17 cellular contexts compared by ENCODE assay signal in the genomic region with DNA sequence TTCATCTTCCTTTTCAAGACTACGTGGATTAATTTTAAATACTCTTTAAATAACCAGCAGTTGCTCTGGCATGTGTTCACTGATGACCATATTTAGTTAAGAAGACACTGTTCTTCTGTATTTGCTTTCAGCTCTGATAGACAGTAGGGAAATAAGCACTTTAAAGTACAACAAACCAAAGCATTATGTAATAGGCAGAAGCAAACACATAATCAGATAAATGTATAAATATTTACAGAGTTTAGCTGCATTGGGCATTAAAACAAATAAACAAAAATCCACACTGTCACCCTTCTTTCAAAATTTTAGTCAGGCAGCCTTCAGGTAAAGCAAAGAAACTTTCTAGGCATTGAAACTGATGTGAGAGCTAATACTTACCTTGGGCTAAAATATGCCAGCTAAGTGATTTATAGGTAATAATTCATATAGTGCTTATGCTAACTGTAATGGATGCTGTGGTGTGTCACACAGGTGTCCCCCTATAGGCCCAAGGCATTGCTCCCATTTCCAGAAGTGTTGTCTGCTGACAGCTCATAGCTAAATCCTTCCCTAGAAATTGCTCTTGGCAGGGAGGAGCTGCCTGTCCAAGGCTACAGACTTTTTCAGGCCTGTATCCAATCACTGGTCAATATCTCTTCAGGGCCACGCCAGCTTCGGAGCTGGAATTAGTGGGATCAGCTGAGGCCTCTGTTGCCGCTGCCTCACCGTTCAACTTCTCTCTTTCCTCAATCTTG.
DNase-seq lines count a peak whose midpoint lies in the region; ATAC-seq, FAIRE-seq and TF ChIP-seq lines count a peak whose summit lies in the region.
"Had no signal": no experiment of that assay in that cellular context is flagged by ENCODE, and none has a peak within 500 bp of the region (broad histone marks: within the 10 kb centered on the region; RNA-seq: fewer than 3 reads in every experiment).

No MANE protein-coding gene starts in this region.

- H4K5ac ChIP-seq in H9 (ENCODE audit: insufficient read length, low read depth, low read length) = no peak overlapping the region

- H3K14ac ChIP-seq in H9 (ENCODE audit: insufficient read depth, low read length) = no peak overlapping the region
- H3K14ac ChIP-seq in mesenchymal stem cell (ENCODE audit: low read length in 2 of 2) = no peak overlapping the region

- H3K9me1 ChIP-seq in K562 (ENCODE audit: control insufficient read depth, insufficient read depth, low read length) = no peaks in the 10 kb centered on the region

- no peak for TF ChIP-seq EP300 in K562 (IDR thresholded peaks at IDR 0.05; ENCODE audit: low read length)

- H3K9me3 ChIP-seq in H9 (ENCODE audit: control insufficient read depth, low read depth, low read length) (no peaks in the 10 kb centered on the region), K562 (replicated peaks; ENCODE audit: control insufficient read depth, insufficient read depth, low read depth, low read length) (no peaks in the 10 kb centered on the region), mesenchymal stem cell (ENCODE audit: control insufficient read depth, low read length) (no peaks in the 10 kb centered on the region), prostate gland (no peaks in the 10 kb centered on the region)

- no peaks in the 10 kb centered on the region for H3K27me3 ChIP-seq in H9 (ENCODE audit: insufficient read depth, low read length)
- H3K27me3 ChIP-seq in K562 (ENCODE audit: control insufficient read depth in 2 of 2, insufficient read depth in 2 of 2, low read length in 2 of 2) = no peaks in the 10 kb centered on the region
- H3K27me3 ChIP-seq in mesenchymal stem cell (ENCODE audit: control insufficient read depth in 1 of 2, insufficient read depth in 1 of 2, low read length in 2 of 2) = no peaks in the 10 kb centered on the region
- no peaks in the 10 kb centered on the region for H3K27me3 ChIP-seq in prostate gland (replicated peaks; ENCODE audit: insufficient read depth)

- H3K36me3 Mint-ChIP-seq in H9 (ENCODE audit: insufficient read depth in 1 of 3, low read depth in 3 of 3) = no peaks in the 10 kb centered on the region

- no peaks in the 10 kb centered on the region for H3K79me2 ChIP-seq in H9 (ENCODE audit: insufficient read depth, low read length)
- H3K79me2 ChIP-seq in K562 (ENCODE audit: control insufficient read depth, insufficient read depth, low read length) = no peaks in the 10 kb centered on the region

- H2BK5ac ChIP-seq in H9 (ENCODE audit: insufficient read length, low read length) (no peak overlapping the region), mesenchymal stem cell (ENCODE audit: low read depth, low read length, poor library complexity, severe bottlenecking) (no peak overlapping the region)

- H2BK12ac ChIP-seq in H9 (ENCODE audit: insufficient read length, low read depth, low read length) (no peak overlapping the region), mesenchymal stem cell (ENCODE audit: low read length in 2 of 2) (peak overlapping the region in 1 of 2 experiments; percentile 74)

- TF ChIP-seq CTCF in H9 (conservative IDR thresholded peaks at IDR 0.05) (no peak), K562 (IDR thresholded peaks at IDR 0.05 in 2 of 3, conservative IDR thresholded peaks at IDR 0.05 in 1 of 3; ENCODE audit: insufficient read depth in 2 of 3, low read depth in 1 of 3, low read length in 3 of 3) (no peak), prostate gland (IDR thresholded peaks at IDR 0.05) (no peak)

- H3K23me2 ChIP-seq in H9 (ENCODE audit: insufficient read length, low read depth, low read length, poor library complexity, severe bottlenecking) = no peaks in the 10 kb centered on the region

- no peak for TF ChIP-seq RAD21 in K562 (CRISPR knock-in tag; conservative IDR thresholded peaks at IDR 0.05 in 1 of 2, IDR thresholded peaks at IDR 0.05 in 1 of 2)

- H3K79me1 ChIP-seq in H9 (ENCODE audit: insufficient read depth, low read depth, low read length, poor library complexity, severe bottlenecking) = no peaks in the 10 kb centered on the region
- no peaks in the 10 kb centered on the region for H3K79me1 ChIP-seq in mesenchymal stem cell (replicated peaks; ENCODE audit: low read length, poor library complexity, severe bottlenecking)

- no peaks in the 10 kb centered on the region; a peak in 1 of 5 replicates for H3K9me3 Mint-ChIP-seq in H9

- H3K18ac ChIP-seq in H9 (ENCODE audit: insufficient read length, low read depth, low read length) (no peak overlapping the region), mesenchymal stem cell (ENCODE audit: low read depth in 1 of 2, low read length in 2 of 2) (no peak overlapping the region)

- no peaks in the 10 kb centered on the region for H4K20me1 ChIP-seq in H9 (ENCODE audit: control insufficient read depth, insufficient read depth, insufficient read length)
- H4K20me1 ChIP-seq in K562 (replicated peaks; ENCODE audit: control insufficient read depth, insufficient read depth, low read length) = no peaks in the 10 kb centered on the region

- CTCF ChIA-PET in K562 (lab: Yijun Ruan, JAX; ENCODE audit: low intra/inter-chr PET ratio) = no interaction called here

- no peaks in the 10 kb centered on the region for H3K27me3 Mint-ChIP-seq in H9 (ENCODE audit: low read depth)

- H3K23ac ChIP-seq in H9 (ENCODE audit: insufficient read length, low read depth, low read length) = no peak overlapping the region
- no peak overlapping the region for H3K23ac ChIP-seq in mesenchymal stem cell (ENCODE audit: low read length in 2 of 2)

- H3K4me3 Mint-ChIP-seq in H9 = no peak overlapping the region

- H2BK120ac ChIP-seq in H9 (ENCODE audit: low read depth, low read length, poor library complexity, severe bottlenecking) = no peak overlapping the region
- H2BK120ac ChIP-seq in mesenchymal stem cell (ENCODE audit: low read depth, low read length) = no peak overlapping the region

- H3K4me1 ChIP-seq in H9 (ENCODE audit: insufficient read depth, low read length) = peaks cover 5% of the 10 kb centered on the region; the same call in 1 of the 2 replicates
- H3K4me1 ChIP-seq in K562 (replicated peaks in 1 of 2; ENCODE audit: control insufficient read depth in 2 of 2, insufficient read depth in 2 of 2, low read length in 2 of 2) = peaks cover 0 to 10% of the 10 kb centered on the region in 2 experiments; a peak in 2 of 5 replicates
- H3K4me1 ChIP-seq in mesenchymal stem cell (ENCODE audit: control insufficient read depth, insufficient read depth, low read depth, low read length) = no peaks in the 10 kb centered on the region
- H3K4me1 ChIP-seq in prostate gland (replicated peaks) = peaks cover 6% of the 10 kb centered on the region

- POLR2A ChIA-PET in K562 (lab: Yijun Ruan, JAX) = interaction anchor here (0.7 to 2.0 kb wide), 6 partner anchors 11 to 113 kb away, joined by 3 to 6 read pairs (median 4); a partner anchor contains a TSS

- intact Hi-C loops in K562 (cut with micrococcal nuclease) = no loop called here
- intact Hi-C loops in prostate gland (cut with DNase I) = no loop called here

- no peak overlapping the region for H4K91ac ChIP-seq in H9 (ENCODE audit: insufficient read length, low read depth, low read length)
- H4K91ac ChIP-seq in mesenchymal stem cell (ENCODE audit: low read length) = no peak overlapping the region

- H3K9ac ChIP-seq in H9 (ENCODE audit: extremely low read depth, insufficient read length, low read length) (no peak overlapping the region), K562 (ENCODE audit: insufficient read depth in 1 of 2, low read depth in 2 of 2, low read length in 2 of 2) (peak overlapping the region in 1 of 2 experiments; percentile 24; a peak in 1 of 4 replicates), mesenchymal stem cell (ENCODE audit: low read length) (no peak overlapping the region)

- H4K8ac ChIP-seq in H9 (replicated peaks; ENCODE audit: insufficient read length, low read depth, low read length) (no peak overlapping the region), mesenchymal stem cell (ENCODE audit: low read length) (no peak overlapping the region)

- peak; percentile 18; the same call in 2 of the 3 replicates for ATAC-seq in K562
- ATAC-seq in HG03442 (IDR thresholded peaks at IDR 0.05; ENCODE audit: unreplicated experiment) = no peak
- ATAC-seq in HG03095 (IDR thresholded peaks at IDR 0.05; ENCODE audit: unreplicated experiment) = no peak
- ATAC-seq: SK-N-SH treated with all-trans-retinoic acid at 6 μM for 48 hours had no signal

- no TSS peak for BruUV-seq in K562 (replicated peaks; lab: Mats Ljungman, UMichigan)

- H3K27ac Mint-ChIP-seq in H9 = no peak overlapping the region; a peak in 1 of 7 replicates

- no peak overlapping the region for H2AFZ ChIP-seq in H9 (ENCODE audit: low read length)
- H2AFZ ChIP-seq in K562 (ENCODE audit: low read depth, low read length) = peak overlapping the region; percentile 64
- no peak overlapping the region for H2AFZ ChIP-seq in mesenchymal stem cell (ENCODE audit: low read depth, low read length)

- H2BK20ac ChIP-seq in H9 (ENCODE audit: low read depth, low read length, poor library complexity, severe bottlenecking) = peak overlapping the region; percentile 90

- H3K36me3 ChIP-seq in K562 (ENCODE audit: control insufficient read depth, insufficient read depth, low read length) (no peaks in the 10 kb centered on the region), mesenchymal stem cell (ENCODE audit: control insufficient read depth in 1 of 2, insufficient read depth in 2 of 2, low read depth in 1 of 2, low read length in 2 of 2) (no peaks in the 10 kb centered on the region), prostate gland (no peaks in the 10 kb centered on the region)

- TF ChIP-seq POLR2A in K562 (conservative IDR thresholded peaks at IDR 0.05) (no peak), prostate gland (IDR thresholded peaks at IDR 0.05) (no peak)

- H2BK15ac ChIP-seq in H9 (ENCODE audit: low read depth, low read length) = no peak overlapping the region
- H2BK15ac ChIP-seq in mesenchymal stem cell (ENCODE audit: low read depth, poor library complexity, severe bottlenecking) = no peak overlapping the region

- H3K4ac ChIP-seq in H9 (ENCODE audit: low read depth, low read length) (no peak overlapping the region), mesenchymal stem cell (ENCODE audit: low read depth in 1 of 2, low read length in 2 of 2) (peak overlapping the region in 1 of 2 experiments; percentile 62)

- in situ Hi-C loops in K562 (cut with MboI) = no loop called here

- peaks cover 32 to 46% of the 10 kb centered on the region in 2 experiments for H3K4me1 Mint-ChIP-seq in H9

- H3K27ac ChIP-seq in H9 (ENCODE audit: insufficient read length, low read depth, low read length) (no peak overlapping the region), K562 (ENCODE audit: extremely low read depth, low read depth, low read length) (no peak overlapping the region), mesenchymal stem cell (ENCODE audit: low read length, poor library complexity, severe bottlenecking) (no peak overlapping the region), prostate gland (peak overlapping the region; percentile 30 to 57)

- no CpG with 5 or more reads among the region's 5 CpGs for WGBS in H9 (ENCODE audit: extremely low coverage, insufficient read length, low lambda C conversion rate)
- 78% methylated on average over 5 of the region's 5 CpGs for WGBS in K562 (ENCODE audit: insufficient coverage, low coverage, missing lambda C conversion rate)
- 81% methylated on average over 4 of the region's 5 CpGs for WGBS in mesenchymal stem cell
- 73% methylated on average over 5 of the region's 5 CpGs for WGBS in prostate gland

- DNase-seq in H9 (no peak), K562 (ENCODE audit: extremely low read depth in 1 of 4, low spot score in 3 of 4) (no peak), mesenchymal stem cell (peak; percentile 19), prostate gland (ENCODE audit: low spot score) (peak; percentile 29), NCI-H510A (lab: John Stamatoyannopoulos, UW) (no peak), LoVo (ENCODE audit: low spot score) (no peak)
- DNase-seq: KBM-7, NCI-H1092, NCI-H1694, NCI-H2107, NCI-H226, SHP77 had no signal

- no peak overlapping the region for H3T11ph ChIP-seq in H9 (ENCODE audit: low read length)

- H2AK5ac ChIP-seq in H9 (ENCODE audit: insufficient read length, low read length) (no peak overlapping the region), mesenchymal stem cell (ENCODE audit: low read length, severe bottlenecking) (no peak overlapping the region)

- H3K4me3 ChIP-seq in K562 = no peak overlapping the region
- H3K4me3 ChIP-seq in mesenchymal stem cell (ENCODE audit: insufficient read depth in 1 of 2, low read depth in 1 of 2, low read length in 2 of 2) = no peak overlapping the region
- H3K4me3 ChIP-seq in prostate gland = no peak overlapping the region

- no peak for FAIRE-seq in K562 (lab: Jason Lieb, UNC)
- FAIRE-seq: HTR-8/SVneo, RCC 7860 had no signal

- no peak overlapping the region for H3K4me2 ChIP-seq in H9 (ENCODE audit: insufficient read depth, insufficient read length, low read length)
- no peak overlapping the region for H3K4me2 ChIP-seq in K562 (ENCODE audit: insufficient read depth, low read length)
- no peak overlapping the region for H3K4me2 ChIP-seq in mesenchymal stem cell (ENCODE audit: low read length, poor library complexity, severe bottlenecking)

- H3K56ac ChIP-seq in H9 (ENCODE audit: insufficient read length, low read depth, low read length) = no peak overlapping the region

Comparison
In these comparisons a context has a peak if more than half of its experiments do, and no peak if none do; other contexts are left out.
1. DNase-seq: peak in mesenchymal stem cell (single experiment) and prostate gland (single experiment); none in H9 (single experiment), K562 (0 of 4), NCI-H510A (single experiment) and LoVo (single experiment).
2. H3K27ac ChIP-seq: peak in prostate gland (2 of 2); none in H9 (single experiment), K562 (single experiment) and mesenchymal stem cell (single experiment).